18 cellular contexts compared by ENCODE assay signal in the genomic region with DNA sequence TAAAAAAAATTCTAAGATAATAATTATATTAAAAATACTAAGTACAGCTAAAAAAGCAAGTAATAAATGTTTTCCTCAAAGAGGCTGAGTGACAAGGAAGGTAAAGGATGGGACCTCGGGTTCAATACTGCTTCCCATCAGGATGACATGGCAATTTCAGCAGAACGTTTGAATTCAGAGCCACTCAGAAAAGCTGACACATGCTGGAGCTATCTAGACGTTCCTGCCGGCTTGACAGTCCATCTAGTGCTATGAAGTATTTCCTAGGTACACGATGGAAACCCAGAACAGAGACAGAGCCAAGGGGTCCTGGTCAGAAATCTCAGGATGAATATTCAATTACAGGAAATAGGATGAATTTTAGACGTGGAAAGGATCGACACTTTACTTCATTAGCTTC.
"Had no signal": no experiment of that assay in that cellular context is flagged by ENCODE, and none has a peak within 500 bp of the region (broad histone marks: within the 10 kb centered on the region; RNA-seq: fewer than 3 reads in every experiment).

No MANE protein-coding gene starts in this region.

- H3K27ac ChIP-seq: dorsolateral prefrontal cortex, parathyroid adenoma, skin epidermis, spleen, testis, tibial artery had no signal

- H3K79me2 ChIP-seq: parathyroid adenoma had no signal

- H3K9ac ChIP-seq: parathyroid adenoma had no signal

- FAIRE-seq: colon, frontal cortex, keratinocyte had no signal

- H3K4me3 ChIP-seq: dorsolateral prefrontal cortex, mucosa of descending colon, skin epidermis, spleen, testis, tibial artery had no signal

- H3K27me3 ChIP-seq: spleen, testis, tibial artery had no signal

- H3K9me3 ChIP-seq: mucosa of descending colon, spleen, testis, tibial artery had no signal

- ATAC-seq: mucosa of descending colon; natural killer cell treated with Interleukin-12 subunit alpha and Interleukin-12 subunit beta and Interleukin-15 and Interleukin-18, amount 100 ng/mL, for 72 hours; stimulated activated memory B cell treated with anti-CD40 and anti-IgM and Interleukin-4, amounts not matched to agents 10 μg/mL and 1 μg/mL and 100 μg/mL, for 72 hours; stimulated activated naive CD8-positive, alpha-beta T cell treated with anti-CD3 and anti-CD28 coated beads, Interleukin-15, Interleukin-2, amounts not matched to agents 100 U/mL and 50 U/mL, for 24 hours had no signal

- H3K36me3 ChIP-seq: spleen, tibial artery had no signal

- H3K4me1 ChIP-seq: parathyroid adenoma, testis, tibial artery had no signal

- H2AFZ ChIP-seq: parathyroid adenoma had no signal

- DNase-seq: dorsolateral prefrontal cortex; effector CD4-positive, alpha-beta T cell; mesenchymal stem cell; mucosa of descending colon; naive B cell; spleen; stimulated activated CD4-positive, alpha-beta T cell treated with anti-CD3 and anti-CD28 coated beads, Interleukin-4, amount 100 ng/mL, for 4 hours; stimulated activated naive CD8-positive, alpha-beta T cell treated with anti-CD3 and anti-CD28 coated beads, Interleukin-15, Interleukin-2, amounts not matched to agents 100 U/mL and 50 U/mL, for 24 hours; substantia nigra; testis; tibial artery had no signal
